ENCODE assay signal across 34 cellular contexts in genomic region chr10:37226524-37226923, GRCh38.
"Had no signal": no experiment of that assay in that cellular context is flagged by ENCODE, and none has a peak within 500 bp of the region (broad histone marks: within the 10 kb centered on the region; RNA-seq: fewer than 3 reads in every experiment).

No MANE protein-coding gene starts in this region.

- DNase-seq: activated B cell treated with CpG ODN at 0.5 μM for 24 hours; activated CD4-positive, alpha-beta memory T cell treated with anti-CD3 and anti-CD28 coated beads for 36 hours; activated CD4-positive, alpha-beta T cell treated with anti-CD3 and anti-CD28 coated beads for 4 hours; activated CD4-positive, alpha-beta T cell treated with anti-CD3 and anti-CD28 coated beads, Interleukin-2, amount 10 ng/mL, durations not matched to agents 24 days and 14 days; activated CD4-positive, alpha-beta T cell treated with anti-CD3 and anti-CD28 coated beads, Interleukin-2, amount 50 U/mL, for 1 hour; activated CD4-positive, alpha-beta T cell treated with anti-CD3 and anti-CD28 coated beads, Interleukin-2, amount 50 U/mL, for 4 hours; activated CD4-positive, CD25-positive, alpha-beta regulatory T cell treated with anti-CD3 and anti-CD28 coated beads, Interleukin-2, amount 50 U/mL, for 72 hours; activated CD8-positive, alpha-beta memory T cell treated with anti-CD3 and anti-CD28 coated beads, Interleukin-2, amount 50 U/mL, for 4 hours; activated CD8-positive, alpha-beta T cell treated with anti-CD3 and anti-CD28 coated beads for 36 hours; activated effector memory CD4-positive, alpha-beta T cell treated with anti-CD3 and anti-CD28 coated beads, Interleukin-2, amount 50 U/mL, for 16 hours; activated gamma-delta T cell treated with Interleukin-2 at 50 U/mL for 16 hours; activated naive CD4-positive, alpha-beta T cell; activated naive CD4-positive, alpha-beta T cell treated with anti-CD3 and anti-CD28 coated beads for 36 hours; activated naive CD4-positive, alpha-beta T cell treated with anti-CD3 and anti-CD28 coated beads, Interleukin-2, amount 50 U/mL, for 16 hours; activated naive CD8-positive, alpha-beta T cell treated with anti-CD3 and anti-CD28 coated beads for 36 hours; activated T-cell treated with anti-CD3 and anti-CD28 coated beads for 4 hours; activated T-cell treated with anti-CD3 and anti-CD28 coated beads, Interleukin-2, amount 50 U/mL, for 1 hour; activated T-cell treated with anti-CD3 and anti-CD28 coated beads, Interleukin-2, amount 50 U/mL, for 4 hours; activated T-cell treated with anti-CD3 and anti-CD28 coated beads, Interleukin-2, amount 50 U/mL, for 72 hours; adrenal gland; amniotic stem cell; aorta; body of pancreas; brain microvascular endothelial cell; central memory CD4-positive, alpha-beta T cell; T-helper 2 cell; T-helper 9 cell had no signal

- ATAC-seq: activated CD8-positive, alpha-beta T cell treated with anti-CD3 and anti-CD28 coated beads for 36 hours; activated naive CD4-positive, alpha-beta T cell treated with anti-CD3 and anti-CD28 coated beads, Interleukin-2, amount 50 U/mL, for 72 hours; activated T-cell treated with anti-CD3 and anti-CD28 coated beads, Interleukin-2, amount 50 U/mL, for 4 hours; activated T-cell treated with anti-CD3 and anti-CD28 coated beads, Interleukin-2, amount 50 U/mL, for 72 hours; activated T-helper 17 cell treated with anti-CD3 and anti-CD28 coated beads, Interleukin-2, amount 50 U/mL, for 72 hours; body of pancreas had no signal

- FAIRE-seq: astrocyte, colon, TTC549 had no signal

- H3K4me1 ChIP-seq: adrenal gland, body of pancreas, breast epithelium had no signal

- H3K9me3 ChIP-seq: adrenal gland, body of pancreas, breast epithelium had no signal

- H3K4me3 ChIP-seq: adrenal gland, body of pancreas, breast epithelium had no signal

- H3K27ac ChIP-seq: adrenal gland, body of pancreas, brain microvascular endothelial cell, breast epithelium, VCaP had no signal
